In the genomic region with DNA sequence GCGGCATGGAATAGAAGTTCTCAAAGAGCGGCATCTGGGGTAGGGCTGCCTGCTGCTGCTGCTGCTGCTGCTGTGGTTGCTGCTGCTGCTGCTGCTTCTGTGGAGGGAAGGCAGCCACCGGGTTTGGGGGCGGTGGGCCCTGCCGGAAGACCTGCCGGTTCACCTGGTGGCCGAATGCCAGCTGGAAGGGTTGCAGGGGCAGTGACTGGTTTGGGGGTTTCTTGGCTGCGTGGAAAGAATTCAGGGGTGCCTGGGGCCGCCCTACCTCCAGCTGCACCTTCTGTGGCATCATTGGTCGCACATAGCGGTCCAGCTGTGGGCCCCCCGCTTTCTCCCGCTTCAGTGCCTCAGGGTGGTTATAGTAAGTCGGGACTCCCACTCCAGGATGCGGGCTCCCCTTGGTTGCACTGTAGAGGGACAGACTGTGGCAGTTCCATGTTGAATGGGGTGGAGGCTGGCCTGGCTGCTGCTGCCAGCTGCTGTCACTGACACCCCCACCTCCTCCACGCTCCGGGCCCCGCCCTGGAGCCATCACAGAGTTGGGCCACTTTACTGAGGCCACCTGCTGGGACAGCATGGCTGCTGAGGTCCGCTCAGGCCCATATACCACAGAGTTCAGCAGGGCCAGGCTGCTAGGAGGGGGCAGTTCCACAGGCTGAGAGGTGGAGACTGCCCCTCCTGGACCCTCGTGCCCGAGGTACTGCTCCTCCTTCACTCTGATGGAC, we compare ENCODE assay signal across 14 cellular contexts. TPM values are rescaled to one million over a fixed set of nuclear protein-coding genes. Genes with fewer than 3 reads are reported as not detected.
DNase-seq lines count a peak whose midpoint lies in the region; ATAC-seq, FAIRE-seq and TF ChIP-seq lines count a peak whose summit lies in the region.
"Had no signal": no experiment of that assay in that cellular context is flagged by ENCODE, and none has a peak within 500 bp of the region (broad histone marks: within the 10 kb centered on the region; RNA-seq: fewer than 3 reads in every experiment).

No MANE protein-coding gene starts in this region.

- 87 to 90% (median 89%) methylated on average over 8 to 21 of the region's 21 CpGs for WGBS in adrenal gland, 4 donors
- WGBS in HepG2 (ENCODE audit: low lambda C conversion rate): 99% methylated on average over 11 of the region's 21 CpGs

- no peaks in the 10 kb centered on the region for H3K9me3 Mint-ChIP-seq in stimulated activated memory B cell treated with anti-CD40 and anti-IgM and Interleukin-4, amounts not matched to agents 10 μg/mL and 1 μg/mL and 100 μg/mL, for 72 hours

- TF ChIP-seq POLR2A in adrenal gland (IDR thresholded peaks at IDR 0.05) (no peak), HepG2 (IDR thresholded peaks at IDR 0.05; ENCODE audit: insufficient read depth in 1 of 2, low read depth in 2 of 2, low read length in 2 of 2) (no peak)

- H2AFZ ChIP-seq in HepG2 (ENCODE audit: low read length): no peak overlapping the region

- no peaks in the 10 kb centered on the region for H3K27me3 Mint-ChIP-seq in stimulated activated memory B cell treated with anti-CD40 and anti-IgM and Interleukin-4, amounts not matched to agents 10 μg/mL and 1 μg/mL and 100 μg/mL, for 72 hours

- no peak overlapping the region for H3K4me2 ChIP-seq in HepG2 (ENCODE audit: low read depth, low read length)
- H3K4me2 ChIP-seq: smooth muscle cell had no signal

- peak overlapping the region; percentile 87 for H3K27ac Mint-ChIP-seq in stimulated activated memory B cell treated with anti-CD40 and anti-IgM and Interleukin-4, amounts not matched to agents 10 μg/mL and 1 μg/mL and 100 μg/mL, for 72 hours

- H3K36me3 Mint-ChIP-seq in stimulated activated memory B cell treated with anti-CD40 and anti-IgM and Interleukin-4, amounts not matched to agents 10 μg/mL and 1 μg/mL and 100 μg/mL, for 72 hours: peaks cover 33% of the 10 kb centered on the region

- peaks cover 38% of the 10 kb centered on the region for H4K20me1 ChIP-seq in HepG2 (ENCODE audit: insufficient read depth, low read length)

- POLR2A ChIA-PET in HepG2 (lab: Yijun Ruan, JAX): interaction anchor here (3.5 to 3.9 kb wide), 2 partner anchors 15 to 20 kb away, joined by 24 to 26 read pairs; a partner anchor contains a TSS

- BruUV-seq in HepG2 (replicated peaks; lab: Mats Ljungman, UMichigan): TSS peak; percentile 29

- H3K36me3 ChIP-seq in adrenal gland (replicated peaks in 1 of 2) (peaks cover 0 to 54% of the 10 kb centered on the region in 2 donors), HepG2 (replicated peaks in 1 of 2; ENCODE audit: control insufficient read depth in 1 of 2, insufficient read depth in 2 of 2, low read length in 2 of 2) (peaks cover 11 to 33% of the 10 kb centered on the region in 2 experiments)

- CTCF ChIA-PET in HepG2 (lab: Yijun Ruan, JAX; ENCODE audit: low intra/inter-chr PET ratio, low total read pairs): no interaction called here

- no peak overlapping the region for H3K9ac ChIP-seq in HepG2 (ENCODE audit: insufficient read depth, low read depth, low read length)

- H3K4me1 Mint-ChIP-seq in stimulated activated memory B cell treated with anti-CD40 and anti-IgM and Interleukin-4, amounts not matched to agents 10 μg/mL and 1 μg/mL and 100 μg/mL, for 72 hours: peaks cover 54% of the 10 kb centered on the region

- TF ChIP-seq CTCF in HL-60 (IDR thresholded peaks at IDR 0.05; ENCODE audit: insufficient read depth, low read length): no peak
- no peak for TF ChIP-seq CTCF in adrenal gland (IDR thresholded peaks at IDR 0.05)
- no peak for TF ChIP-seq CTCF in HepG2 (CRISPR knock-in tag; IDR thresholded peaks at IDR 0.05)

- ATAC-seq in HepG2 (no peak), GM18498 (IDR thresholded peaks at IDR 0.05; ENCODE audit: unreplicated experiment) (no peak), HG02885 (IDR thresholded peaks at IDR 0.05; ENCODE audit: poor library complexity, unreplicated experiment) (no peak)
- no peak for ATAC-seq in stimulated activated memory B cell treated with anti-CD40 and anti-IgM and Interleukin-4, amounts not matched to agents 10 μg/mL and 1 μg/mL and 100 μg/mL, for 72 hours
- ATAC-seq: left colon had no signal

- H3K4me1 ChIP-seq in adrenal gland (replicated peaks in 1 of 2) (peaks cover 44 to 50% of the 10 kb centered on the region in 2 donors), HepG2 (ENCODE audit: insufficient read depth, low read length) (peaks cover 49% of the 10 kb centered on the region)

- DNase-seq in HL-60 (ENCODE audit: low read depth in 1 of 2, low spot score in 1 of 2) (no peak), adrenal gland (no peak), HepG2 (ENCODE audit: low spot score) (no peak), NCI-H2081 (lab: John Stamatoyannopoulos, UW) (no peak), NCI-H2107 (lab: John Stamatoyannopoulos, UW) (no peak)
- DNase-seq: activated CD4-positive, alpha-beta T cell treated with anti-CD3 and anti-CD28 coated beads for 1 hour; anterior cingulate cortex; KBM-7; left colon; NCI-H345 had no signal

- TF ChIP-seq EP300 in HepG2 (IDR thresholded peaks at IDR 0.05; ENCODE audit: low read depth in 2 of 2, low read length in 2 of 2): no peak
- no peak for TF ChIP-seq EP300 in HepG2 (CRISPR knock-in tag; IDR thresholded peaks at IDR 0.05; ENCODE audit: borderline replicate concordance)

- in situ Hi-C loops in HepG2 (cut with HindIII; ENCODE audit: extremely low pct_ligation_motif_present, low pct_unique_long_range_greater_than_20kb): loop anchor here (25.0 kb wide), 1 partner anchor 298 kb away; no protein-coding TSS in a partner anchor

- H3K79me2 ChIP-seq in HepG2 (ENCODE audit: insufficient read depth, low read length): peaks cover 50% of the 10 kb centered on the region

- H3K4me3 ChIP-seq in HL-60 (replicated peaks; ENCODE audit: insufficient read depth, low read length) (no peak overlapping the region), adrenal gland (no peak overlapping the region), HepG2 (replicated peaks in 1 of 3; ENCODE audit: insufficient read depth in 1 of 3, low read depth in 2 of 3, low read length in 3 of 3) (no peak overlapping the region)
- H3K4me3 ChIP-seq: smooth muscle cell had no signal

- intact Hi-C loops in adrenal gland (cut with DNase I) (no loop called here), HepG2 (cut with micrococcal nuclease; ENCODE audit: unreplicated experiment) (no loop called here)

- no peak overlapping the region for H3K4me3 Mint-ChIP-seq in stimulated activated memory B cell treated with anti-CD40 and anti-IgM and Interleukin-4, amounts not matched to agents 10 μg/mL and 1 μg/mL and 100 μg/mL, for 72 hours

- no peak for FAIRE-seq in HepG2 (lab: Jason Lieb, UNC)

- H3K9me3 ChIP-seq in adrenal gland (replicated peaks in 1 of 3) (no peaks in the 10 kb centered on the region), HepG2 (ENCODE audit: low read length) (no peaks in the 10 kb centered on the region)

- H3K27me3 ChIP-seq in HL-60 (ENCODE audit: insufficient read depth, poor library complexity, severe bottlenecking): no peaks in the 10 kb centered on the region
- no peaks in the 10 kb centered on the region for H3K27me3 ChIP-seq in adrenal gland
- H3K27me3 ChIP-seq in HepG2 (ENCODE audit: control insufficient read depth in 1 of 2, insufficient read depth in 2 of 2, low read length in 2 of 2): no peaks in the 10 kb centered on the region

- H3K27ac ChIP-seq in HL-60 (replicated peaks): peak overlapping the region; percentile 90; the same call in 1 of the 2 replicates
- H3K27ac ChIP-seq in adrenal gland: peak overlapping the region in 3 of 5 donors; percentile 71 to 90 (median 86)
- no peak overlapping the region for H3K27ac ChIP-seq in HepG2 (ENCODE audit: extremely low read length, insufficient read depth, low read length)

- TF ChIP-seq RAD21 in HepG2 (CRISPR knock-in tag; IDR thresholded peaks at IDR 0.05): no peak

TF ChIP-seq in HepG2, 621 proteins besides CTCF, POLR2A, EP300 and RAD21 (continues in another document):
- no peak for TF ChIP-seq KLF9 (CRISPR knock-in tag; IDR thresholded peaks at IDR 0.05; ENCODE audit: low read depth)
- TF ChIP-seq NCOR1 (IDR thresholded peaks at IDR 0.05; ENCODE audit: borderline replicate concordance, low read length): no peak

RNA-seq across cellular contexts. Expression of a gene that starts 25.2 kb away (rescaled TPM):
- 10 to 100 TPM; 23.1 to 74.6 (median 43.2) TPM for total RNA-seq in adrenal gland
- 10 to 100 TPM; 14.4 to 52.5 (median 16.7) TPM for polyA plus RNA-seq in adrenal gland
- total RNA-seq in HepG2 (2016; rRNA removed; fragmentation: Illumina TruSeq; extraction: Trizol): 8.3 and 10.7 TPM in 2 replicates
- 1.8 and 1.9 TPM in 2 replicates for total RNA-seq in HepG2 (2016; cell fraction: cytosol; rRNA removed; fragmentation: Illumina TruSeq; extraction: Trizol; ENCODE audit: low read depth)
- 8.5 and 12.1 TPM in 2 replicates for total RNA-seq in HepG2 (2016; cell fraction: insoluble cytoplasmic fraction; rRNA removed; fragmentation: Illumina TruSeq; extraction: Trizol)
- 7.8 and 8.3 TPM in 2 replicates for total RNA-seq in HepG2 (2016; cell fraction: membrane; rRNA removed; fragmentation: Illumina TruSeq; extraction: Trizol)
- total RNA-seq in HepG2 (2016; cell fraction: nucleus; rRNA removed; fragmentation: Illumina TruSeq; extraction: Trizol): 8.6 and 9.7 TPM in 2 replicates
- polyA plus RNA-seq in HepG2 (2011; rRNA removed): 6.6 and 7.0 TPM in 2 replicates
- 5.3 and 6.7 TPM in 2 replicates for polyA plus RNA-seq in HepG2 (2011; cell fraction: cytosol; rRNA removed)
- polyA plus RNA-seq in HepG2 (2011; cell fraction: nucleus; rRNA removed): 6.4 and 7.7 TPM in 2 replicates
- polyA plus RNA-seq in HepG2 (2012): 14.1 and 14.8 TPM in 2 replicates
- 2.5 and 2.9 TPM in 2 replicates for polyA plus RNA-seq in HepG2 (2016; cell fraction: cytosol; fragmentation: Illumina TruSeq; extraction: Trizol; ENCODE audit: low read depth)
- 18.3 and 20.9 TPM in 2 replicates for polyA plus RNA-seq in HepG2 (2016; cell fraction: insoluble cytoplasmic fraction; fragmentation: Illumina TruSeq; extraction: Trizol; ENCODE audit: low read depth)
- 7.0 and 8.6 TPM in 2 replicates for polyA plus RNA-seq in HepG2 (2016; cell fraction: membrane; fragmentation: Illumina TruSeq; extraction: Trizol; ENCODE audit: low read depth)
- polyA plus RNA-seq in HepG2 (2016; cell fraction: nucleus; fragmentation: Illumina TruSeq; extraction: Trizol; ENCODE audit: insufficient read depth, low read depth): 17.9 and 18.6 TPM in 2 replicates
- 5.1 and 5.4 TPM in 2 replicates for polyA minus RNA-seq in HepG2 (2011; rRNA and poly(A)+ RNA removed; ENCODE audit: low replicate concordance)
- 5.6 and 6.3 TPM in 2 replicates for polyA minus RNA-seq in HepG2 (2011; cell fraction: cytosol; rRNA and poly(A)+ RNA removed)
- polyA minus RNA-seq in HepG2 (2011; cell fraction: nucleus; rRNA and poly(A)+ RNA removed): 4.8 and 7.0 TPM in 2 replicates
